Comparison of ENCODE assay signal across 21 cellular contexts in genomic region chr1:1438531-1439381, GRCh38. TPM values are rescaled to one million over a fixed set of nuclear protein-coding genes. Genes with fewer than 3 reads are reported as not detected.
DNase-seq lines count a peak whose midpoint lies in the region; ATAC-seq, FAIRE-seq and TF ChIP-seq lines count a peak whose summit lies in the region.
"Had no signal": no experiment of that assay in that cellular context is flagged by ENCODE, and none has a peak within 500 bp of the region (broad histone marks: within the 10 kb centered on the region; RNA-seq: fewer than 3 reads in every experiment).

No MANE protein-coding gene starts in this region.

- no peaks in the 10 kb centered on the region for H3K79me2 ChIP-seq in OCI-LY3 (ENCODE audit: low read length)
- peaks cover 16% of the 10 kb centered on the region for H3K79me2 ChIP-seq in smooth muscle cell (ENCODE audit: low read depth)

- H3K4me2 ChIP-seq in OCI-LY3 (ENCODE audit: low read length) = peak overlapping the region; percentile 75
- H3K4me2 ChIP-seq in smooth muscle cell = peak overlapping the region; percentile 97

- H3F3A ChIP-seq in smooth muscle cell (ENCODE audit: low read depth) = peaks cover 14% of the 10 kb centered on the region

- H3K4me1 ChIP-seq in OCI-LY3 (ENCODE audit: low read length) (peaks cover 26% of the 10 kb centered on the region), kidney (ENCODE audit: control insufficient read depth in 1 of 2, insufficient read depth in 1 of 2, low read depth in 1 of 2, low read length in 2 of 2) (peaks cover 12 to 39% of the 10 kb centered on the region in 2 donors), smooth muscle cell (ENCODE audit: low read depth) (peaks cover 23% of the 10 kb centered on the region)

- ATAC-seq in HG02588 (IDR thresholded peaks at IDR 0.05; ENCODE audit: unreplicated experiment) = no peak
- ATAC-seq in HG03469 (IDR thresholded peaks at IDR 0.05; ENCODE audit: unreplicated experiment) = no peak
- ATAC-seq: WTC11 had no signal

- H3K27ac ChIP-seq in OCI-LY3 (ENCODE audit: low read length) = 0 out of 2 replicates have a peak overlapping the region, but pooled peaks have one; percentile 28
- H3K27ac ChIP-seq in kidney (ENCODE audit: low read depth in 2 of 2, low read length in 2 of 2) = no peak overlapping the region
- no peak overlapping the region for H3K27ac ChIP-seq in smooth muscle cell (ENCODE audit: low read depth)
- H3K27ac ChIP-seq: adrenal gland, thoracic aorta had no signal

- DNase-seq in CMK (ENCODE audit: low read depth) = peak; percentile 70
- DNase-seq in kidney = peak; percentile 75
- no peak for DNase-seq in smooth muscle cell (lab: John Stamatoyannopoulos, UW; ENCODE audit: unreplicated experiment)
- no peak for DNase-seq in NCI-H1417 treated with DMSO at 0.1 percent for 48 hours (lab: John Stamatoyannopoulos, UW)
- DNase-seq: activated CD4-positive, alpha-beta memory T cell treated with anti-CD3 and anti-CD28 coated beads for 36 hours; activated T-cell treated with anti-CD3 and anti-CD28 coated beads for 4 hours; adrenal gland; foreskin melanocyte; naive B cell; NCI-H187 treated with DMSO at 0.1 percent for 48 hours; NCI-H226; stimulated activated CD4-positive, alpha-beta T cell treated with anti-CD3 and anti-CD28 coated beads, Interleukin-2, amount 100 ng/mL, for 24 hours; stimulated activated naive B cell treated with anti-CD40 and anti-IgM and Interleukin-4, amounts not matched to agents 10 μg/mL and 1 μg/mL and 100 μg/mL, for 72 hours had no signal

- H3K36me3 ChIP-seq in OCI-LY3 (replicated peaks; ENCODE audit: low read depth, low read length) (no peaks in the 10 kb centered on the region), kidney (ENCODE audit: control insufficient read depth in 1 of 2, insufficient read depth in 2 of 2, low read length in 2 of 2) (no peaks in the 10 kb centered on the region), smooth muscle cell (ENCODE audit: low read depth) (no peaks in the 10 kb centered on the region)
- H3K36me3 ChIP-seq: adrenal gland, thoracic aorta had no signal

- no peak for FAIRE-seq in kidney (lab: Jason Lieb, UNC)
- FAIRE-seq: bronchial epithelial cell had no signal

- H3K9ac ChIP-seq in OCI-LY3 (ENCODE audit: low read length) = peak overlapping the region; percentile 31; the same call in 1 of the 2 replicates
- peak overlapping the region in 1 of 2 donors; percentile 55 for H3K9ac ChIP-seq in kidney (ENCODE audit: low read length in 2 of 2)
- no peak overlapping the region for H3K9ac ChIP-seq in smooth muscle cell (ENCODE audit: low read depth)

- 96% methylated on average over 44 of the region's 45 CpGs for WGBS in smooth muscle cell (ENCODE audit: low lambda C conversion rate)

- H3K4me3 ChIP-seq in OCI-LY3 (ENCODE audit: low read length) = peak overlapping the region; percentile 41
- peak overlapping the region in 1 of 2 donors; percentile 32 for H3K4me3 ChIP-seq in kidney (ENCODE audit: low read length in 2 of 2)
- H3K4me3 ChIP-seq in smooth muscle cell = no peak overlapping the region
- H3K4me3 ChIP-seq: adrenal gland, thoracic aorta had no signal

- intact Hi-C loops in kidney (cut with DNase I) = no loop called here

- H3K27me3 ChIP-seq in OCI-LY3 (ENCODE audit: low read depth, low read length) (no peaks in the 10 kb centered on the region), smooth muscle cell (ENCODE audit: low read depth) (no peaks in the 10 kb centered on the region)
- H3K27me3 ChIP-seq: adrenal gland had no signal

- H3K9me3 ChIP-seq in OCI-LY3 (ENCODE audit: insufficient read depth, low read length) = no peaks in the 10 kb centered on the region
- H3K9me3 ChIP-seq in kidney (ENCODE audit: control insufficient read depth in 1 of 2, low read length in 2 of 2) = no peaks in the 10 kb centered on the region
- no peaks in the 10 kb centered on the region for H3K9me3 ChIP-seq in smooth muscle cell (replicated peaks; ENCODE audit: low read depth)
- H3K9me3 ChIP-seq: adrenal gland, thoracic aorta had no signal

- no peak for TF ChIP-seq CTCF in OCI-LY3 (IDR thresholded peaks at IDR 0.05; ENCODE audit: low read depth, low read length)
- no peak for TF ChIP-seq CTCF in kidney (IDR thresholded peaks at IDR 0.05; ENCODE audit: borderline replicate concordance, extremely low read depth, insufficient read depth)
- no peak for TF ChIP-seq CTCF in smooth muscle cell (IDR thresholded peaks at IDR 0.05; ENCODE audit: borderline replicate concordance, insufficient read depth, poor library complexity, severe bottlenecking)

- H2AFZ ChIP-seq in OCI-LY3 (ENCODE audit: low read depth, low read length) = no peak overlapping the region; the same call in 1 of the 2 replicates
- H2AFZ ChIP-seq in smooth muscle cell (ENCODE audit: low read depth) = no peak overlapping the region

- no peaks in the 10 kb centered on the region for H4K20me1 ChIP-seq in OCI-LY3 (ENCODE audit: insufficient read depth, low read length)
- peaks cover 26% of the 10 kb centered on the region for H4K20me1 ChIP-seq in smooth muscle cell (ENCODE audit: low read depth)

RNA-seq across cellular contexts. Expression of gene VWA1, which starts 3.3 kb away (rescaled TPM):
- total RNA-seq in kidney = 116 TPM
- 103 TPM for polyA plus RNA-seq in kidney (ENCODE audit: insufficient read depth, low read depth, low replicate concordance)
- 25.1 and 29.5 TPM in 2 replicates for total RNA-seq in smooth muscle cell
- polyA plus RNA-seq in smooth muscle cell = 79.2 and 156 TPM in 2 replicates

RNA-seq across cellular contexts. Expression of gene ATAD3C, which starts 10.7 kb away (rescaled TPM):
- total RNA-seq in kidney (10.0 TPM), smooth muscle cell (0.09 and 0.40 TPM in 2 replicates)
- polyA plus RNA-seq in kidney (ENCODE audit: insufficient read depth, low read depth, low replicate concordance) (14.3 TPM), smooth muscle cell (0.86 and 2.6 TPM in 2 replicates)

RNA-seq across cellular contexts. Expression of gene ANKRD65, which starts 17.7 kb away (rescaled TPM):
- total RNA-seq in kidney (5.2 TPM), smooth muscle cell (5.3 and 10.1 TPM in 2 replicates)
- polyA plus RNA-seq in kidney (ENCODE audit: insufficient read depth, low read depth, low replicate concordance) (7.1 TPM), smooth muscle cell (6.1 and 30.1 TPM in 2 replicates)
- total RNA-seq: activated CD4-positive, alpha-beta memory T cell treated with anti-CD3 and anti-CD28 coated beads for 36 hours; SK-MEL-5; T-helper 2 cell treated with Interferon-gamma antibody and Interleukin-4, amounts not matched to agents 100 ng/mL and 5 ng/mL, for 36 hours had no signal

RNA-seq across cellular contexts. Expression of gene MRPL20, which starts 31.7 kb away (rescaled TPM):
- total RNA-seq in kidney = 103 TPM
- polyA plus RNA-seq in kidney (ENCODE audit: insufficient read depth, low read depth, low replicate concordance) = 221 TPM
- 99.0 and 99.6 TPM in 2 replicates for total RNA-seq in smooth muscle cell
- 147 and 161 TPM in 2 replicates for polyA plus RNA-seq in smooth muscle cell

RNA-seq across cellular contexts. Expression of gene ATAD3B, which starts 32.8 kb away (rescaled TPM):
- 28.8 TPM for total RNA-seq in kidney
- polyA plus RNA-seq in kidney (ENCODE audit: insufficient read depth, low read depth, low replicate concordance) = 13.3 TPM
- total RNA-seq in smooth muscle cell = 6.7 and 8.6 TPM in 2 replicates
- 20.2 and 27.4 TPM in 2 replicates for polyA plus RNA-seq in smooth muscle cell

Comparison
In these comparisons a context has a peak if more than half of its experiments do, and no peak if none do; other contexts are left out.
1. DNase-seq: peak in CMK (single experiment) and kidney (single experiment); none in smooth muscle cell (single experiment) and NCI-H1417 treated with DMSO at 0.1 percent for 48 hours (single experiment).